In the genomic region with DNA sequence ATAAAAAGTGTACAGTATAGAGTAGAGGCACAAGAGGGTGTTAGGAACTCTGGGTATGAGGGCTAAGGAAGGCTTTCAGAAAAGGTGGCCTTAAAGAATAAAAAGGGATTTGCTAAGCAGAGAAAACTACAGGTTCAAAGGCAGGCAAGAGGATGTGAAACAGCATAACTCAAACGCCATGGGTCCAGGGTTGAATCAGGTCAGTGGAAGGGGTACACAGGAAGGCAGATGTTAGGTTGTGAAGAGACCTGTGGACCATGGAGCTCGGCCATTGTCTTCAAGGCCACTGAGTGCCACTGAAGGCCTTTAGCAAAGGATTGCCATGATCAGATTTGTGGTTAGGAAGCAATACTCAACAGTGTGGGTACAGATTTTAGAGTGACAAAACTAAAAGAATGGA, we compare ENCODE assay signal across 23 cellular contexts.
DNase-seq lines count a peak whose midpoint lies in the region; ATAC-seq, FAIRE-seq and TF ChIP-seq lines count a peak whose summit lies in the region.
"Had no signal": no experiment of that assay in that cellular context is flagged by ENCODE, and none has a peak within 500 bp of the region (broad histone marks: within the 10 kb centered on the region; RNA-seq: fewer than 3 reads in every experiment).

No MANE protein-coding gene starts in this region.

- H3K9me3 ChIP-seq in DOHH2 (ENCODE audit: control insufficient read depth, insufficient read depth, low read length) (no peaks in the 10 kb centered on the region), GM12878 (replicated peaks; ENCODE audit: control insufficient read depth, insufficient read depth, low read length) (no peaks in the 10 kb centered on the region), neuronal stem cell (replicated peaks in 1 of 2; ENCODE audit: control insufficient read depth in 2 of 2, insufficient read depth in 1 of 2, low read depth in 1 of 2, low read length in 2 of 2) (no peaks in the 10 kb centered on the region)
- H3K9me3 ChIP-seq: BLaER1 had no signal

- H3K18ac ChIP-seq in neuronal stem cell (ENCODE audit: low read length): peak overlapping the region; percentile 56

- no peak overlapping the region for H2BK120ac ChIP-seq in neuronal stem cell (ENCODE audit: low read depth, low read length)

- H3K4me3 ChIP-seq in DOHH2 (ENCODE audit: low read length) (peak overlapping the region; percentile 76), GM23338 (no peak overlapping the region), GM12878 (no peak overlapping the region), neuronal stem cell (ENCODE audit: low read length in 2 of 2) (no peak overlapping the region)
- H3K4me3 ChIP-seq: BLaER1 had no signal

- H3K4ac ChIP-seq in neuronal stem cell (ENCODE audit: low read length): no peak overlapping the region

- H2BK15ac ChIP-seq in neuronal stem cell (ENCODE audit: low read length): no peak overlapping the region

- no peak overlapping the region for H2BK12ac ChIP-seq in neuronal stem cell (ENCODE audit: low read length)

- TF ChIP-seq POLR2A in GM12878 (IDR thresholded peaks at IDR 0.05; ENCODE audit: low read depth, low read length): no peak

- H2AFZ ChIP-seq in GM23338 (0 out of 2 replicates have a peak overlapping the region, but pooled peaks have one; percentile 7), GM12878 (ENCODE audit: control insufficient read depth, low read depth, low read length) (no peak overlapping the region), neuronal stem cell (ENCODE audit: low read length) (peak overlapping the region; percentile 26)

- POLR2A ChIA-PET in GM12878 (lab: Charles Lee): no interaction called here

- DNase-seq in GM23338 (ENCODE audit: low spot score) (no peak), GM12878 (ENCODE audit: low read depth, low spot score) (no peak), neuronal stem cell (ENCODE audit: low spot score) (no peak), midbrain (lab: John Stamatoyannopoulos, UW) (no peak)
- DNase-seq in stimulated activated naive CD4-positive, alpha-beta T cell (lab: John Stamatoyannopoulos, UW): no peak
- DNase-seq in activated effector memory CD4-positive, alpha-beta T cell treated with Interleukin-2 at 50 U/mL for 16 hours: no peak
- DNase-seq: CD4-positive, CD25-positive, alpha-beta regulatory T cell; DMS153; MM.1S; NCI-H1417; NCI-H1694; NCI-H2029 treated with DMSO at 0.1 percent for 48 hours; NCI-H446 treated with DMSO at 0.1 percent for 48 hours; NCI-H526; NCI-H82; NK-92 treated with Interleukin-12 subunit alpha and Interleukin-12 subunit beta, amount 100 ng/mL, for 24 hours had no signal

- intact Hi-C loops in GM12878 (cut with micrococcal nuclease; ENCODE audit: unreplicated experiment): no loop called here

- H3K79me1 ChIP-seq in neuronal stem cell (ENCODE audit: low read depth, low read length): no peaks in the 10 kb centered on the region

- TF ChIP-seq RAD21 in GM12878 (IDR thresholded peaks at IDR 0.05; ENCODE audit: insufficient read depth, low read depth, low read length): no peak

- in situ Hi-C loops in GM12878 (cut with MboI): no loop called here

- no peak overlapping the region for H3K27ac Mint-ChIP-seq in GM23338
- H3K27ac Mint-ChIP-seq: CD4-positive, CD25-positive, alpha-beta regulatory T cell had no signal

- H3K4me3 Mint-ChIP-seq in GM23338: no peak overlapping the region
- H3K4me3 Mint-ChIP-seq: CD4-positive, CD25-positive, alpha-beta regulatory T cell had no signal

- H3K27ac ChIP-seq in DOHH2 (ENCODE audit: low read depth, low read length) (peak overlapping the region; percentile 52; the same call in 1 of the 2 replicates), GM23338 (ENCODE audit: low read depth) (no peak overlapping the region), GM12878 (ENCODE audit: control insufficient read depth, insufficient read depth) (no peak overlapping the region), neuronal stem cell (replicated peaks; ENCODE audit: low read length) (no peak overlapping the region)
- H3K27ac ChIP-seq: BLaER1, HL-60, KMS-11 had no signal

- peak overlapping the region; percentile 60 for H3K4me2 ChIP-seq in DOHH2 (ENCODE audit: low read length)
- no peak overlapping the region for H3K4me2 ChIP-seq in GM23338
- H3K4me2 ChIP-seq in GM12878 (ENCODE audit: control insufficient read depth, insufficient read depth): no peak overlapping the region
- no peak overlapping the region for H3K4me2 ChIP-seq in neuronal stem cell (ENCODE audit: insufficient read depth, low read length, poor library complexity, severe bottlenecking)
- H3K4me2 ChIP-seq: BLaER1, KMS-11 had no signal

- RAD21 ChIA-PET in GM12878 (lab: Charles Lee; ENCODE audit: unreplicated experiment): interaction anchor here (0.6 to 1.6 kb wide), 2 partner anchors 29 to 108 kb away, joined by 3 read pairs; a partner anchor contains a TSS

- H3K27me3 Mint-ChIP-seq in GM23338 (ENCODE audit: insufficient read depth, low read depth, poor library complexity): peaks cover 1% of the 10 kb centered on the region
- H3K27me3 Mint-ChIP-seq: IgD-negative memory B cell had no signal

- FAIRE-seq in GM12878 (lab: Jason Lieb, UNC): no peak
- FAIRE-seq: RCC 7860 had no signal

- H3K36me3 ChIP-seq in DOHH2 (ENCODE audit: control insufficient read depth, low read length): no peaks in the 10 kb centered on the region
- no peaks in the 10 kb centered on the region for H3K36me3 ChIP-seq in GM23338 (ENCODE audit: insufficient read depth)
- no peaks in the 10 kb centered on the region for H3K36me3 ChIP-seq in GM12878 (ENCODE audit: control insufficient read depth in 2 of 2, insufficient read depth in 2 of 2, low read length in 1 of 2)
- H3K36me3 ChIP-seq in neuronal stem cell (replicated peaks in 1 of 2; ENCODE audit: control insufficient read depth in 2 of 2, insufficient read depth in 2 of 2, low read length in 2 of 2): no peaks in the 10 kb centered on the region
- H3K36me3 ChIP-seq: BLaER1 had no signal

- no peak overlapping the region for H3K14ac ChIP-seq in neuronal stem cell (ENCODE audit: low read length)

- H3K4me1 Mint-ChIP-seq in GM23338: peaks cover 25% of the 10 kb centered on the region
- H3K4me1 Mint-ChIP-seq: CD4-positive, CD25-positive, alpha-beta regulatory T cell; IgD-negative memory B cell had no signal

- H3K79me2 ChIP-seq in DOHH2 (ENCODE audit: control insufficient read depth, low read length) (peaks cover 33% of the 10 kb centered on the region), GM23338 (replicated peaks; ENCODE audit: insufficient read depth) (no peaks in the 10 kb centered on the region), GM12878 (ENCODE audit: control insufficient read depth, insufficient read depth, low read length) (no peaks in the 10 kb centered on the region)

- no peaks in the 10 kb centered on the region; the same call in 2 of the 3 replicates for H3K9me3 Mint-ChIP-seq in GM23338
- H3K9me3 Mint-ChIP-seq: IgD-negative memory B cell had no signal

- H3K9me2 ChIP-seq in DOHH2 (replicated peaks; ENCODE audit: control insufficient read depth, low read length) (no peaks in the 10 kb centered on the region), GM23338 (ENCODE audit: insufficient read depth) (peaks cover 4% of the 10 kb centered on the region; the same call in 1 of the 2 replicates)

- no peak overlapping the region for H2BK5ac ChIP-seq in neuronal stem cell (ENCODE audit: low read length)

- WGBS in GM12878 (ENCODE audit: insufficient coverage, insufficient replicate concordance, low lambda C conversion rate, missing lambda C conversion rate): 10% methylated on average over 2 of the region's 2 CpGs
- no CpG with 5 or more reads among the region's 2 CpGs for WGBS in neuronal stem cell (ENCODE audit: extremely low coverage in 2 of 2, insufficient read length in 2 of 2, insufficient replicate concordance in 1 of 2), 2 donors

- ATAC-seq in GM23338 (no peak), GM12878 (peak; percentile 69)
- ATAC-seq: HCT116 had no signal

- H3F3A ChIP-seq in DOHH2 (ENCODE audit: control insufficient read depth, insufficient read depth) (no peaks in the 10 kb centered on the region), GM23338 (replicated peaks; ENCODE audit: low read depth) (no peaks in the 10 kb centered on the region)

- no peaks in the 10 kb centered on the region for H3K27me3 ChIP-seq in DOHH2 (ENCODE audit: control insufficient read depth, low read length)
- no peaks in the 10 kb centered on the region for H3K27me3 ChIP-seq in GM23338 (ENCODE audit: insufficient read depth)
- H3K27me3 ChIP-seq in GM12878 (replicated peaks in 1 of 2; ENCODE audit: control insufficient read depth in 2 of 2, insufficient read depth in 2 of 2, low read length in 1 of 2): no peaks in the 10 kb centered on the region
- H3K27me3 ChIP-seq in neuronal stem cell (ENCODE audit: control insufficient read depth in 3 of 3, insufficient read depth in 3 of 3, low read depth in 1 of 3, low read length in 3 of 3): no peaks in the 10 kb centered on the region
- H3K27me3 ChIP-seq: BLaER1 had no signal

- TF ChIP-seq EP300 in GM12878 (IDR thresholded peaks at IDR 0.05; ENCODE audit: borderline replicate concordance in 1 of 2, control insufficient read depth in 1 of 2, low read depth in 2 of 2, low read length in 2 of 2): no peak

- no peak overlapping the region for H4K8ac ChIP-seq in neuronal stem cell (ENCODE audit: low read depth, low read length)

- SMC1A ChIA-PET in GM12878 (lab: Charles Lee; ENCODE audit: uncharacterized antibody, unreplicated experiment): interaction anchor here (1.2 to 2.9 kb wide), 2 partner anchors 8 to 75 kb away, joined by 3 to 10 read pairs; no protein-coding TSS in a partner anchor

- no TSS peak for BruUV-seq in GM12878 (replicated peaks; lab: Mats Ljungman, UMichigan)

- peaks cover 16% of the 10 kb centered on the region for H3K4me1 ChIP-seq in DOHH2 (ENCODE audit: control insufficient read depth, low read length)
- H3K4me1 ChIP-seq in GM23338 (ENCODE audit: insufficient read depth): peaks cover 40% of the 10 kb centered on the region
- no peaks in the 10 kb centered on the region for H3K4me1 ChIP-seq in GM12878 (ENCODE audit: control insufficient read depth, insufficient read depth, low read length)
- H3K4me1 ChIP-seq in neuronal stem cell (ENCODE audit: control insufficient read depth in 2 of 2, insufficient read depth in 1 of 2, low read depth in 1 of 2, low read length in 2 of 2): peaks cover 6 to 13% of the 10 kb centered on the region in 2 donors
- H3K4me1 ChIP-seq: BLaER1 had no signal

- CTCF ChIA-PET in GM12878 (lab: Yijun Ruan, JAX): no interaction called here

- no peaks in the 10 kb centered on the region for H3K36me3 Mint-ChIP-seq in GM23338 (ENCODE audit: low read depth)
- H3K36me3 Mint-ChIP-seq: CD4-positive, CD25-positive, alpha-beta regulatory T cell; IgD-negative memory B cell had no signal

- no peaks in the 10 kb centered on the region for H4K20me1 ChIP-seq in DOHH2 (ENCODE audit: control insufficient read depth, insufficient read depth, low read depth, low read length)
- H4K20me1 ChIP-seq in GM23338 (replicated peaks; ENCODE audit: insufficient read depth): no peaks in the 10 kb centered on the region
- H4K20me1 ChIP-seq in GM12878 (ENCODE audit: control insufficient read depth, insufficient read depth): no peaks in the 10 kb centered on the region
- H4K20me1 ChIP-seq: BLaER1 had no signal

- H2AK5ac ChIP-seq in neuronal stem cell (ENCODE audit: low read depth, low read length): no peak overlapping the region

- H4K91ac ChIP-seq in neuronal stem cell (ENCODE audit: low read depth, low read length, poor library complexity): no peak overlapping the region

- TF ChIP-seq CTCF in DOHH2 (IDR thresholded peaks at IDR 0.05; ENCODE audit: low read depth, low read length, poor library complexity, severe bottlenecking) (no peak), GM23338 (conservative IDR thresholded peaks at IDR 0.05; ENCODE audit: low read depth in 2 of 2) (no peak), GM12878 (IDR thresholded peaks at IDR 0.05 in 2 of 3, conservative IDR thresholded peaks at IDR 0.05 in 1 of 3; ENCODE audit: control insufficient read depth in 2 of 3, extremely low read depth in 1 of 3, insufficient read depth in 1 of 3, low read depth in 3 of 3, low read length in 3 of 3) (no peak)

- H3K9ac ChIP-seq in GM12878 (ENCODE audit: control insufficient read depth, insufficient read depth, low read length): no peak overlapping the region
- H3K9ac ChIP-seq in neuronal stem cell (ENCODE audit: low read depth, low read length, poor library complexity): no peak overlapping the region
- H3K9ac ChIP-seq: BLaER1, KMS-11 had no signal

- no peak overlapping the region for H3K23ac ChIP-seq in neuronal stem cell (ENCODE audit: low read depth, low read length, poor library complexity)
